ENCODE assay signal across 18 cellular contexts in genomic region chr9:26687421-26687820, GRCh38.
"Had no signal": no experiment of that assay in that cellular context is flagged by ENCODE, and none has a peak within 500 bp of the region (broad histone marks: within the 10 kb centered on the region; RNA-seq: fewer than 3 reads in every experiment).

No MANE protein-coding gene starts in this region.

- H3K36me3 Mint-ChIP-seq: memory B cell had no signal

- ATAC-seq: activated CD8-positive, alpha-beta T cell treated with anti-CD3 and anti-CD28 coated beads for 36 hours; gastroesophageal sphincter; natural killer cell treated with Interleukin-12 subunit alpha and Interleukin-12 subunit beta and Interleukin-15 and Interleukin-18, amount 100 ng/mL, for 72 hours; stimulated activated naive CD8-positive, alpha-beta T cell treated with anti-CD3 and anti-CD28 coated beads, Interleukin-15, Interleukin-2, amounts not matched to agents 100 U/mL and 50 U/mL, for 24 hours had no signal

- H3K36me3 ChIP-seq: ascending aorta, colonic mucosa, gastroesophageal sphincter, left ventricle myocardium inferior, sigmoid colon, suprapubic skin, upper lobe of left lung had no signal

- H3K27ac ChIP-seq: ascending aorta, colonic mucosa, gastroesophageal sphincter, left ventricle myocardium inferior, sigmoid colon, suprapubic skin, upper lobe of left lung, VCaP had no signal

- H3K27me3 Mint-ChIP-seq: natural killer cell treated with Interleukin-12 subunit alpha and Interleukin-12 subunit beta and Interleukin-15 and Interleukin-18, amount 100 ng/mL, for 72 hours had no signal

- H3K27me3 ChIP-seq: ascending aorta, colonic mucosa, gastroesophageal sphincter, sigmoid colon, suprapubic skin, upper lobe of left lung had no signal

- H3K27ac Mint-ChIP-seq: activated CD8-positive, alpha-beta T cell treated with anti-CD3 and anti-CD28 coated beads for 36 hours; memory B cell; natural killer cell treated with Interleukin-12 subunit alpha and Interleukin-12 subunit beta and Interleukin-15 and Interleukin-18, amount 100 ng/mL, for 72 hours; T-helper 2 cell treated with Interferon-gamma antibody and Interleukin-4, amounts not matched to agents 5 μg/mL and 100 μg/mL, for 36 hours had no signal

- H3K4me1 Mint-ChIP-seq: memory B cell had no signal

- H3K4me3 ChIP-seq: ascending aorta, colonic mucosa, gastroesophageal sphincter, left ventricle myocardium inferior, sigmoid colon, suprapubic skin, upper lobe of left lung had no signal

- H3K4me3 Mint-ChIP-seq: activated CD8-positive, alpha-beta T cell treated with anti-CD3 and anti-CD28 coated beads for 36 hours; memory B cell; natural killer cell treated with Interleukin-12 subunit alpha and Interleukin-12 subunit beta and Interleukin-15 and Interleukin-18, amount 100 ng/mL, for 72 hours; T-helper 2 cell treated with Interferon-gamma antibody and Interleukin-4, amounts not matched to agents 5 μg/mL and 100 μg/mL, for 36 hours had no signal

- H3K9me3 Mint-ChIP-seq: activated CD8-positive, alpha-beta T cell treated with anti-CD3 and anti-CD28 coated beads for 36 hours; memory B cell; T-helper 2 cell treated with Interferon-gamma antibody and Interleukin-4, amounts not matched to agents 5 μg/mL and 100 μg/mL, for 36 hours had no signal

- DNase-seq: activated CD4-positive, alpha-beta T cell treated with anti-CD3 and anti-CD28 coated beads for 4 hours; activated CD8-positive, alpha-beta memory T cell treated with anti-CD3 and anti-CD28 coated beads, Interleukin-2, amount 50 U/mL, for 4 hours; activated CD8-positive, alpha-beta T cell treated with anti-CD3 and anti-CD28 coated beads for 36 hours; colonic mucosa; effector CD4-positive, alpha-beta T cell; kidney; left ventricle myocardium inferior; sigmoid colon; stimulated activated CD4-positive, alpha-beta T cell treated with anti-CD3 and anti-CD28 coated beads, Interleukin-12 subunit alpha, Interleukin-12 subunit beta, amount 100 ng/mL, for 4 hours; stimulated activated naive CD8-positive, alpha-beta T cell treated with anti-CD3 and anti-CD28 coated beads, Interleukin-15, Interleukin-2, amounts not matched to agents 100 U/mL and 50 U/mL, for 24 hours; upper lobe of left lung had no signal

- H3K9me3 ChIP-seq: ascending aorta, colonic mucosa, gastroesophageal sphincter, left ventricle myocardium inferior, sigmoid colon, suprapubic skin, upper lobe of left lung had no signal

- H3K4me1 ChIP-seq: ascending aorta, colonic mucosa, gastroesophageal sphincter, sigmoid colon, suprapubic skin, upper lobe of left lung had no signal
